10 cellular contexts compared by ENCODE assay signal in genomic region chr1:61337037-61337436, GRCh38.
DNase-seq lines count a peak whose midpoint lies in the region; ATAC-seq and TF ChIP-seq lines count a peak whose summit lies in the region.
"Had no signal": no experiment of that assay in that cellular context is flagged by ENCODE, and none has a peak within 500 bp of the region (broad histone marks: within the 10 kb centered on the region; RNA-seq: fewer than 3 reads in every experiment).

No MANE protein-coding gene starts in this region.

- peaks cover 35% of the 10 kb centered on the region for H3K4me1 Mint-ChIP-seq in type B pancreatic cell (ENCODE audit: unreplicated experiment)

- peaks cover 3% of the 10 kb centered on the region for H3K27me3 Mint-ChIP-seq in type B pancreatic cell

- H3K27ac Mint-ChIP-seq in type B pancreatic cell: no peak overlapping the region

- no peaks in the 10 kb centered on the region for H3K36me3 ChIP-seq in colonic mucosa
- H3K36me3 ChIP-seq in mesodermal cell (ENCODE audit: control insufficient read depth, insufficient read depth, low read length): no peaks in the 10 kb centered on the region
- H3K36me3 ChIP-seq: BLaER1 had no signal

- DNase-seq in SHP77 (lab: John Stamatoyannopoulos, UW) (peak; percentile 10 to 28), SHP77 treated with DMSO at 0.1 percent for 48 hours (lab: John Stamatoyannopoulos, UW) (no peak), colonic mucosa (no peak), type B pancreatic cell (ENCODE audit: extremely low spot score, unreplicated experiment) (no peak), mesenteric fat pad (ENCODE audit: low spot score) (no peak)
- DNase-seq in stimulated activated CD4-positive, alpha-beta T cell treated with anti-CD3 and anti-CD28 coated beads, Interleukin-1b, Interleukin-23, amount 100 ng/mL, for 48 hours: no peak
- DNase-seq: activated CD8-positive, alpha-beta memory T cell treated with anti-CD3 and anti-CD28 coated beads for 24 hours had no signal

- no peak for ATAC-seq in HG02973 (IDR thresholded peaks at IDR 0.05; ENCODE audit: unreplicated experiment)

- H3K27ac ChIP-seq in colonic mucosa (peak overlapping the region; percentile 29), mesodermal cell (ENCODE audit: low read depth, low read length, severe bottlenecking) (peak overlapping the region; percentile 95)
- H3K27ac ChIP-seq: BLaER1 had no signal

- no peak overlapping the region for H3K4me3 Mint-ChIP-seq in type B pancreatic cell

- H3K9me3 ChIP-seq in colonic mucosa (no peaks in the 10 kb centered on the region), mesodermal cell (ENCODE audit: control insufficient read depth, low read length) (no peaks in the 10 kb centered on the region)
- H3K9me3 ChIP-seq: BLaER1 had no signal

- intact Hi-C loops in colonic mucosa (cut with DNase I): loop anchor here (2.0 to 10.0 kb wide), 2 partner anchors 118 to 286 kb away; no protein-coding TSS in a partner anchor

- 76 to 93% methylated on average over 2 of the region's 3 CpGs for WGBS in mesodermal cell (ENCODE audit: insufficient coverage in 2 of 2), 2 experiments

- TF ChIP-seq CTCF in colonic mucosa (IDR thresholded peaks at IDR 0.05): no peak
- peak; percentile 28 for TF ChIP-seq CTCF in type B pancreatic cell (conservative IDR thresholded peaks at IDR 0.05)

- no peak overlapping the region for H3K9ac ChIP-seq in colonic mucosa (ENCODE audit: low read depth in 2 of 2, low read length in 2 of 2)
- H3K9ac ChIP-seq: BLaER1 had no signal

- H3K36me3 Mint-ChIP-seq in type B pancreatic cell: peaks cover 33% of the 10 kb centered on the region

- H3K27me3 ChIP-seq in colonic mucosa: no peaks in the 10 kb centered on the region
- H3K27me3 ChIP-seq: BLaER1 had no signal

- no peaks in the 10 kb centered on the region for H3K4me1 ChIP-seq in colonic mucosa
- H3K4me1 ChIP-seq in mesodermal cell (ENCODE audit: control insufficient read depth, insufficient read depth, low read length, poor library complexity, severe bottlenecking): peaks cover 26% of the 10 kb centered on the region
- H3K4me1 ChIP-seq: BLaER1 had no signal

- no peak overlapping the region for H3K4me3 ChIP-seq in colonic mucosa
- no peak overlapping the region for H3K4me3 ChIP-seq in mesodermal cell (ENCODE audit: extremely low read depth, insufficient read depth, low read length, poor library complexity, severe bottlenecking)
- H3K4me3 ChIP-seq: BLaER1 had no signal

- H3K9me3 Mint-ChIP-seq in type B pancreatic cell: no peaks in the 10 kb centered on the region

Comparison
In these comparisons a context has a peak if more than half of its experiments do, and no peak if none do; other contexts are left out.
1. DNase-seq: peak in SHP77 (2 of 2); none in SHP77 treated with DMSO at 0.1 percent for 48 hours (single experiment), colonic mucosa (single experiment), type B pancreatic cell (single experiment), stimulated activated CD4-positive, alpha-beta T cell treated with anti-CD3 and anti-CD28 coated beads, Interleukin-1b, Interleukin-23, amount 100 ng/mL, for 48 hours (single experiment) and mesenteric fat pad (single experiment).